Comparison of ENCODE assay signal across 10 cellular contexts in the genomic region with DNA sequence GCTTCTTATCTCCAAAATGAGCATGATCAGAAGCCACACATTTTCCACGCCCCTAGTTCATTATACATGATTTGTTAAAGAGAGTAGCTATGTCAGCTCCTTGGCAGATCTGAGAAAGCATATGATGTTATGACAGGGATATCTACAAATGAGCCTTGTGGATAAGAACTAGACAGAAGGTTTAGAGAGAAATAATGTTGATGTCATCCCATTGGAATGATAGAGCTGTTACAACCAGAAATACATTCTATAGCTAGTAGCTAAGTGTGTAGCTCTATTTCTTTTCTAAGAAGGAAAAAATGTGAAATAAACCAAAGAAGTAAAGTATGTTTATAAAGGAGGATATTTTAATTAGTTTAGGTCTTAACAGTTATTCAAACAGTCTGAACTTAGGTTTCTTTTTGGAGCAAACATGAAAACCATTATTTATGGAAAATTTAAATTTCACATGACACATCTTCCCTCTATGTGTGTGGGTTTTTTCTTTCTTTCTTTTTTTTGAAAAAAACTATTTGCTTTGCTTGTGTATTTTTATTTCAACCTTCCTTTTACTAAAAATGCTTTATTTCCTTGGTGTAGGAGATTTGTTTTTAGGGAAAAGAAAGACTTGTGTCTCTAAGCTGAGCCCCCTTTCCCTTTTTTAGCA.
DNase-seq lines count a peak whose midpoint lies in the region; ATAC-seq, FAIRE-seq and TF ChIP-seq lines count a peak whose summit lies in the region.
"Had no signal": no experiment of that assay in that cellular context is flagged by ENCODE, and none has a peak within 500 bp of the region (broad histone marks: within the 10 kb centered on the region; RNA-seq: fewer than 3 reads in every experiment).

No MANE protein-coding gene starts in this region.

- H3K9me3 ChIP-seq in right atrium auricular region = no peaks in the 10 kb centered on the region
- no peaks in the 10 kb centered on the region for H3K9me3 ChIP-seq in K562 (replicated peaks; ENCODE audit: control insufficient read depth, insufficient read depth, low read depth, low read length)
- H3K9me3 ChIP-seq in tibial artery = no peaks in the 10 kb centered on the region
- H3K9me3 ChIP-seq in small intestine (ENCODE audit: control insufficient read depth, low read depth) = no peaks in the 10 kb centered on the region
- H3K9me3 ChIP-seq: vagina had no signal

- H3K4me1 ChIP-seq in right atrium auricular region (peaks cover 0 to 70% of the 10 kb centered on the region in 2 donors), K562 (replicated peaks in 1 of 2; ENCODE audit: control insufficient read depth in 2 of 2, insufficient read depth in 2 of 2, low read length in 2 of 2) (peaks cover 0 to 5% of the 10 kb centered on the region in 2 experiments; a peak in 1 of 5 replicates), tibial artery (peaks cover 0 to 81% (median 36%) of the 10 kb centered on the region in 4 donors), small intestine (ENCODE audit: control insufficient read depth in 2 of 2, insufficient read depth in 1 of 2, low read depth in 1 of 2, low read length in 1 of 2) (peaks cover 0 to 3% of the 10 kb centered on the region in 2 donors)

- no peak for TF ChIP-seq CTCF in right atrium auricular region (IDR thresholded peaks at IDR 0.05)
- TF ChIP-seq CTCF in K562 (IDR thresholded peaks at IDR 0.05 in 2 of 3, conservative IDR thresholded peaks at IDR 0.05 in 1 of 3; ENCODE audit: insufficient read depth in 2 of 3, low read depth in 1 of 3, low read length in 3 of 3) = no peak
- no peak for TF ChIP-seq CTCF in tibial artery (IDR thresholded peaks at IDR 0.05)

- H3K4me3 ChIP-seq in right atrium auricular region (no peak overlapping the region), K562 (no peak overlapping the region), tibial artery (no peak overlapping the region), small intestine (ENCODE audit: low read depth in 1 of 2, low read length in 2 of 2) (no peak overlapping the region)
- H3K4me3 ChIP-seq: vagina had no signal

- WGBS in K562 (ENCODE audit: insufficient coverage, low coverage, missing lambda C conversion rate) = 88% methylated on average over 1 of the region's 1 CpG
- 75 to 88% (median 85%) methylated on average over 1 of the region's 1 CpG for WGBS in small intestine, 3 donors

- H2AFZ ChIP-seq in K562 (ENCODE audit: low read depth, low read length) = no peak overlapping the region

- peak overlapping the region in 1 of 2 donors; percentile 53 for H3K27ac ChIP-seq in right atrium auricular region
- H3K27ac ChIP-seq in K562 (ENCODE audit: extremely low read depth, low read depth, low read length) = no peak overlapping the region
- peak overlapping the region; percentile 9 to 50 for H3K27ac ChIP-seq in tibial artery
- no peak overlapping the region for H3K27ac ChIP-seq in small intestine (ENCODE audit: low read depth in 1 of 2, low read length in 1 of 2)
- H3K27ac ChIP-seq: vagina had no signal

- FAIRE-seq in K562 (lab: Jason Lieb, UNC) = no peak
- FAIRE-seq in small intestine (lab: Jason Lieb, UNC) = no peak

- DNase-seq in Right ventricle myocardium superior (no peak), right atrium auricular region (ENCODE audit: low spot score) (no peak), K562 (ENCODE audit: extremely low read depth in 1 of 4, low spot score in 3 of 4) (peak in 1 of 4 experiments; percentile 5), iris pigment epithelial cell (ENCODE audit: low read depth) (peak; percentile 93), tibial artery (no peak), small intestine (no peak), GDM1 (lab: John Stamatoyannopoulos, UW) (no peak)
- DNase-seq in stimulated activated CD4-positive, alpha-beta T cell treated with anti-CD3 and anti-CD28 coated beads, Interleukin-15, amount 100 ng/mL, for 24 hours = no peak

- no TSS peak for BruUV-seq in K562 (replicated peaks; lab: Mats Ljungman, UMichigan)

- H3K36me3 ChIP-seq in right atrium auricular region (no peaks in the 10 kb centered on the region), K562 (ENCODE audit: control insufficient read depth, insufficient read depth, low read length) (peaks cover 22% of the 10 kb centered on the region), tibial artery (no peaks in the 10 kb centered on the region), small intestine (ENCODE audit: control insufficient read depth in 2 of 2, insufficient read depth in 2 of 2, low read length in 2 of 2) (peaks cover 0 to 2% of the 10 kb centered on the region in 2 donors)
- H3K36me3 ChIP-seq: vagina had no signal

- peaks cover 2% of the 10 kb centered on the region; the same call in 1 of the 3 replicates for H3K79me2 ChIP-seq in K562 (ENCODE audit: control insufficient read depth, insufficient read depth, low read length)

- no peaks in the 10 kb centered on the region for H3K27me3 ChIP-seq in right atrium auricular region
- H3K27me3 ChIP-seq in K562 (ENCODE audit: control insufficient read depth in 2 of 2, insufficient read depth in 2 of 2, low read length in 2 of 2) = no peaks in the 10 kb centered on the region
- H3K27me3 ChIP-seq in tibial artery = no peaks in the 10 kb centered on the region
- no peaks in the 10 kb centered on the region for H3K27me3 ChIP-seq in small intestine (ENCODE audit: control insufficient read depth in 2 of 2, insufficient read depth in 2 of 2, low read length in 2 of 2)
- H3K27me3 ChIP-seq: vagina had no signal

- in situ Hi-C loops in K562 (cut with MboI) = no loop called here

- TF ChIP-seq POLR2A in K562 (conservative IDR thresholded peaks at IDR 0.05) = no peak

- intact Hi-C loops in Right ventricle myocardium superior (cut with DNase I) (no loop called here), K562 (cut with micrococcal nuclease) (no loop called here), tibial artery (cut with DNase I; ENCODE audit: low total_unique reads) (no loop called here)

- no peak for TF ChIP-seq RAD21 in K562 (CRISPR knock-in tag; conservative IDR thresholded peaks at IDR 0.05 in 1 of 2, IDR thresholded peaks at IDR 0.05 in 1 of 2)

- POLR2A ChIA-PET in K562 (lab: Yijun Ruan, JAX) = interaction anchor here (0.9 to 1.0 kb wide), 2 partner anchors 9 to 447 kb away, joined by 3 read pairs; no protein-coding TSS in a partner anchor

- H3K9me1 ChIP-seq in K562 (ENCODE audit: control insufficient read depth, insufficient read depth, low read length) = no peaks in the 10 kb centered on the region

- no peak overlapping the region for H3K4me2 ChIP-seq in K562 (ENCODE audit: insufficient read depth, low read length)

- TF ChIP-seq EP300 in K562 (IDR thresholded peaks at IDR 0.05; ENCODE audit: low read length) = no peak

- ATAC-seq in Right ventricle myocardium superior (ENCODE audit: poor library complexity) (peak; percentile 37), K562 (peak; percentile 20; the same call in 1 of the 3 replicates)
- ATAC-seq: WTC11 had no signal

- no peak overlapping the region for H3K9ac ChIP-seq in K562 (ENCODE audit: insufficient read depth in 1 of 2, low read depth in 2 of 2, low read length in 2 of 2)

- no peaks in the 10 kb centered on the region for H4K20me1 ChIP-seq in K562 (replicated peaks; ENCODE audit: control insufficient read depth, insufficient read depth, low read length)

- CTCF ChIA-PET in K562 (lab: Yijun Ruan, JAX; ENCODE audit: low intra/inter-chr PET ratio) = no interaction called here

TF ChIP-seq in K562, 482 proteins besides CTCF, POLR2A, EP300 and RAD21 (continues in another document):
- TF ChIP-seq HDAC1 (IDR thresholded peaks at IDR 0.05) (no peak), ZNF644 (tag; IDR thresholded peaks at IDR 0.05; ENCODE audit: low read depth) (no peak), ATF3 (IDR thresholded peaks at IDR 0.05) (peak; percentile 29; the same call in 1 of the 2 replicates), ATF3 (CRISPR knock-in tag; conservative IDR thresholded peaks at IDR 0.05) (no peak)
- TF ChIP-seq, protein P1, sequence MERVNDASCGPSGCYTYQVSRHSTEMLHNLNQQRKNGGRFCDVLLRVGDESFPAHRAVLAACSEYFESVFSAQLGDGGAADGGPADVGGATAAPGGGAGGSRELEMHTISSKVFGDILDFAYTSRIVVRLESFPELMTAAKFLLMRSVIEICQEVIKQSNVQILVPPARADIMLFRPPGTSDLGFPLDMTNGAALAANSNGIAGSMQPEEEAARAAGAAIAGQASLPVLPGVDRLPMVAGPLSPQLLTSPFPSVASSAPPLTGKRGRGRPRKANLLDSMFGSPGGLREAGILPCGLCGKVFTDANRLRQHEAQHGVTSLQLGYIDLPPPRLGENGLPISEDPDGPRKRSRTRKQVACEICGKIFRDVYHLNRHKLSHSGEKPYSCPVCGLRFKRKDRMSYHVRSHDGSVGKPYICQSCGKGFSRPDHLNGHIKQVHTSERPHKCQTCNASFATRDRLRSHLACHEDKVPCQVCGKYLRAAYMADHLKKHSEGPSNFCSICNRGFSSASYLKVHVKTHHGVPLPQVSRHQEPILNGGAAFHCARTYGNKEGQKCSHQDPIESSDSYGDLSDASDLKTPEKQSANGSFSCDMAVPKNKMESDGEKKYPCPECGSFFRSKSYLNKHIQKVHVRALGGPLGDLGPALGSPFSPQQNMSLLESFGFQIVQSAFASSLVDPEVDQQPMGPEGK (CRISPR knock-in tag; IDR thresholded peaks at IDR 0.05; ENCODE audit: borderline replicate concordance) = no peak

Comparison
In these comparisons a context has a peak if more than half of its experiments do, and no peak if none do; other contexts are left out.
1. H3K27ac ChIP-seq: peak in tibial artery (2 of 2); none in K562 (single experiment) and small intestine (0 of 2).